ENCODE assay signal across 9 cellular contexts in the genomic region with DNA sequence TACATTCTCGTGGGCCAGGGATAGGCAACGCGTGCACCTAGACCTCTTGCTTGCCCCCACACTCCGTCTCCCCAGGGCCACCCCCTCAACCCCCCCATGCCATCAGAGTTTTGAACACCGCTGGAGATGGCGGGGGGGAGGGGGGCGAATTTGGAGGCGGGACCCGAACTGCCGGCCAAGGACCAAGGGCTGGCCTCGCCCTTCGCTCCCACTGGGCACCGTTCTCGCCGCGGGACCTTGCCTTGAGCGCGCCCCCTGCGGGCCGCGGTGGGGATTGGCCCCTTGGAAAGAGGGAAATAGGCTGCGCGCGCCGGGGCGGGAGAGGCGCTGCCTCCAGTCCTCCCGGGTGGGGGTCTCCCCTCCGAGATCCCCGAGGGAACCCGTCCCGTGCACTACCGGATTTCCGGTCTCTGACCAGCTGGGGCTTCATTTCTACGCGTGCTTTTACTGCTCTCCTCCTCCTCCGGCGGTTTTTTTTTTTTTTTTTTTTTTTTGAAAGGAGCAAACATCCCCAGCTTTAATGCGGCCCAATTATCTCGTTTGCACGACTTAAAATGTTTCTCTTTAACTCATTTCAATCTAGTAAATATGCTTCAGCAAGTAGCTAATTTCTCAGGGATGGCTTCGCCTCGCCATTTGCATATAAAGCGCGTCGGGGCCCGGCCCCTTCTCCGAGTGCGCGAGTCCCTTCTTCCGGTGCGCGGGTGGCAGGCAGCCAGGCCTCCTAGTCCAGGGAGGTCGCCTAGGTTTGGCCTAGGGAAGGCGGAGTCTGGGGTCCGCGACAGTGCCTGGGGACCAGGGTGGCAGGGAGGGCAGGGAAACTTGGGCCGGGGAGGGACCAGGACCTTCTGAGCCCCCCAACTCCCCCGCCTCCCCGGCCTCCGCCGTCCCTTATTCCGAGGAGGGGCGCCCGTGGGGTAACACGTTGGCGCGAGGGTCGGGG. TPM values are rescaled to one million over a fixed set of nuclear protein-coding genes. Genes with fewer than 3 reads are reported as not detected.
DNase-seq lines count a peak whose midpoint lies in the region; ATAC-seq and TF ChIP-seq lines count a peak whose summit lies in the region.
"Had no signal": no experiment of that assay in that cellular context is flagged by ENCODE, and none has a peak within 500 bp of the region (broad histone marks: within the 10 kb centered on the region; RNA-seq: fewer than 3 reads in every experiment).

No MANE protein-coding gene starts in this region.

- peaks cover 57% of the 10 kb centered on the region for H4K20me1 ChIP-seq in BLaER1

- TF ChIP-seq CTCF in Panc1 (IDR thresholded peaks at IDR 0.05) (peak; percentile 94), choroid plexus epithelial cell (conservative IDR thresholded peaks at IDR 0.05; ENCODE audit: low read depth, low read length) (peak; percentile 85)

- peaks cover 30% of the 10 kb centered on the region for H3K9me3 ChIP-seq in BLaER1
- H3K9me3 ChIP-seq in Panc1 (ENCODE audit: control insufficient read depth, insufficient read depth, low read depth, low read length) = no peaks in the 10 kb centered on the region

- no peaks in the 10 kb centered on the region for H3K36me3 ChIP-seq in BLaER1
- no peaks in the 10 kb centered on the region for H3K36me3 ChIP-seq in H7 (replicated peaks; ENCODE audit: control insufficient read depth, insufficient read depth, low read length)
- H3K36me3 ChIP-seq in Panc1 (ENCODE audit: control insufficient read depth, insufficient read depth, low read length) = no peaks in the 10 kb centered on the region

- BruUV-seq in Panc1 (replicated peaks; lab: Mats Ljungman, UMichigan) = no TSS peak

- H3K27ac ChIP-seq in BLaER1 (no peak overlapping the region), Panc1 (ENCODE audit: low read length) (peak overlapping the region; percentile 87)

- H3K4me3 ChIP-seq in BLaER1 (0 out of 2 replicates have a peak overlapping the region, but pooled peaks have one; percentile 24), H7 (ENCODE audit: insufficient read depth, low read depth, low read length) (peak overlapping the region; percentile 36), Panc1 (ENCODE audit: low read depth in 2 of 2, low read length in 2 of 2) (peak overlapping the region; percentile 61 to 84), choroid plexus epithelial cell (ENCODE audit: low read depth, low read length) (peak overlapping the region; percentile 56)

- POLR2A ChIA-PET in Panc1 (lab: Charles Lee) = interaction anchor here (0.6 to 0.7 kb wide), 3 partner anchors 9 to 841 kb away, joined by 4 to 12 read pairs (median 6); no protein-coding TSS in a partner anchor

- ATAC-seq in Panc1 (peak; percentile 87), left colon (peak; percentile 77), HG03442 (IDR thresholded peaks at IDR 0.05; ENCODE audit: unreplicated experiment) (no peak)

- H3K9ac ChIP-seq in BLaER1 = no peak overlapping the region

- in situ Hi-C loops in Panc1 (cut with HindIII; ENCODE audit: low pct_unique_long_range_greater_than_20kb, low sequenced_read_pairs) = no loop called here

- H3K4me1 ChIP-seq in BLaER1 (0 out of 2 replicates have a peak, but pooled peaks cover 14% of the 10 kb centered on the region), Panc1 (ENCODE audit: control insufficient read depth, insufficient read depth, low read length) (peaks cover 17% of the 10 kb centered on the region)

- DNase-seq in H7 (peak; percentile 96), Panc1 (ENCODE audit: low read depth, low spot score) (peak; percentile 69), choroid plexus epithelial cell (ENCODE audit: low read depth) (peak; percentile 55), left colon (peak; percentile 42 to 72)
- DNase-seq in stimulated activated CD8-positive, alpha-beta memory T cell treated with anti-CD3 and anti-CD28 coated beads, Interleukin-4, amount 100 ng/mL, for 48 hours = peak; percentile 76
- DNase-seq in effector CD4-positive, alpha-beta T cell = no peak
- DNase-seq: naive B cell had no signal

- peak overlapping the region; percentile 45 for H3K4me2 ChIP-seq in BLaER1

- CTCF ChIA-PET in Panc1 (lab: Charles Lee) = interaction anchor here (0.7 to 1.8 kb wide), 7 partner anchors 10 to 412 kb away, joined by 3 to 10 read pairs (median 4); a partner anchor contains a TSS

- H3K27me3 ChIP-seq in BLaER1 (peaks cover 76% of the 10 kb centered on the region), H7 (ENCODE audit: control insufficient read depth, insufficient read depth, low read length) (peaks cover 53% of the 10 kb centered on the region), Panc1 (ENCODE audit: control insufficient read depth, insufficient read depth, low read length) (no peaks in the 10 kb centered on the region)

- intact Hi-C loops in Panc1 (cut with micrococcal nuclease; ENCODE audit: unreplicated experiment) = loop anchor here (2.0 to 10.0 kb wide), 2 partner anchors 243 to 411 kb away; no protein-coding TSS in a partner anchor
- intact Hi-C loops in left colon (cut with DNase I, micrococcal nuclease) = loop anchor here in 1 of 2 donors (10.0 kb wide), 1 partner anchor 403 kb away; no protein-coding TSS in a partner anchor

RNA-seq across cellular contexts. Expression of a gene that starts 10.1 kb away (rescaled TPM):
- 24.4 and 27.3 TPM in 2 replicates for total RNA-seq in H7 (2014; rRNA removed; shearing (Covaris generic))
- total RNA-seq in Panc1 (2021; ENCODE audit: unreplicated experiment) (10.2 TPM), left colon (not detected)
- polyA plus RNA-seq in Panc1 (2012; ENCODE audit: insufficient read length) = 7.9 TPM

Comparison
In these comparisons a context has a peak if more than half of its experiments do, and no peak if none do; other contexts are left out.
1. RNA of a gene that starts 10.1 kb away (total RNA-seq): 24.4 to 27.3 TPM in H7 and 10.2 TPM in Panc1 (single experiment); not detected in left colon; every median in the first group is over 10 times any median in the second.
2. Peak in every context shown above with its lines, with median percentiles within 50 percentile points of each other: H3K4me3 ChIP-seq.